Comparison of ENCODE assay signal across 15 cellular contexts in genomic region chr7:137768371-137768770, GRCh38.
"Had no signal": no experiment of that assay in that cellular context is flagged by ENCODE, and none has a peak within 500 bp of the region (broad histone marks: within the 10 kb centered on the region; RNA-seq: fewer than 3 reads in every experiment).

No MANE protein-coding gene starts in this region.

- DNase-seq: activated CD8-positive, alpha-beta memory T cell treated with anti-CD3 and anti-CD28 coated beads, Interleukin-2, amount 10 ng/mL, durations not matched to agents 7 days and 5 days; activated effector memory CD4-positive, alpha-beta T cell treated with anti-CD3 and anti-CD28 coated beads, Interleukin-2, amount 50 U/mL, for 16 hours; activated T-cell treated with anti-CD3 and anti-CD28 coated beads, Interleukin-2, amount 50 U/mL, for 24 hours; anterior cingulate cortex; effector CD4-positive, alpha-beta T cell; mucosa of descending colon; naive thymus-derived CD8-positive, alpha-beta T cell; occipital lobe; psoas muscle; right lobe of liver; stimulated activated CD4-positive, alpha-beta T cell treated with anti-CD3 and anti-CD28 coated beads, Interleukin-2, amount 100 ng/mL, for 24 hours; stimulated activated naive CD4-positive, alpha-beta T cell treated with Interleukin-2 at 50 U/mL for 16 hours; T-helper 2 cell had no signal

- H3K4me3 ChIP-seq: mucosa of descending colon, psoas muscle, right lobe of liver had no signal

- H3K27me3 Mint-ChIP-seq: activated CD8-positive, alpha-beta memory T cell treated with anti-CD3 and anti-CD28 coated beads, Interleukin-2, amount 10 ng/mL, durations not matched to agents 7 days and 5 days had no signal

- H3K27me3 ChIP-seq: right lobe of liver had no signal

- H3K4me1 Mint-ChIP-seq: activated CD8-positive, alpha-beta memory T cell treated with anti-CD3 and anti-CD28 coated beads, Interleukin-2, amount 10 ng/mL, durations not matched to agents 7 days and 5 days; naive thymus-derived CD8-positive, alpha-beta T cell had no signal

- H3K27ac Mint-ChIP-seq: activated CD8-positive, alpha-beta memory T cell treated with anti-CD3 and anti-CD28 coated beads, Interleukin-2, amount 10 ng/mL, durations not matched to agents 7 days and 5 days; activated naive CD8-positive, alpha-beta T cell; activated T-cell treated with anti-CD3 and anti-CD28 coated beads, Interleukin-2, amount 50 U/mL, for 24 hours; naive thymus-derived CD8-positive, alpha-beta T cell; type B pancreatic cell had no signal

- ATAC-seq: activated CD8-positive, alpha-beta memory T cell treated with anti-CD3 and anti-CD28 coated beads, Interleukin-2, amount 10 ng/mL, durations not matched to agents 7 days and 5 days; mucosa of descending colon; naive thymus-derived CD8-positive, alpha-beta T cell; psoas muscle; right lobe of liver had no signal

- H3K4me3 Mint-ChIP-seq: activated CD8-positive, alpha-beta memory T cell treated with anti-CD3 and anti-CD28 coated beads, Interleukin-2, amount 10 ng/mL, durations not matched to agents 7 days and 5 days; activated naive CD8-positive, alpha-beta T cell; activated T-cell treated with anti-CD3 and anti-CD28 coated beads, Interleukin-2, amount 50 U/mL, for 24 hours; naive thymus-derived CD8-positive, alpha-beta T cell; type B pancreatic cell had no signal

- H3K4me1 ChIP-seq: psoas muscle, right lobe of liver had no signal

- H3K9me3 ChIP-seq: mucosa of descending colon, psoas muscle, right lobe of liver had no signal

- H3K36me3 Mint-ChIP-seq: activated CD8-positive, alpha-beta memory T cell treated with anti-CD3 and anti-CD28 coated beads, Interleukin-2, amount 10 ng/mL, durations not matched to agents 7 days and 5 days; activated naive CD8-positive, alpha-beta T cell; naive thymus-derived CD8-positive, alpha-beta T cell; type B pancreatic cell had no signal

- H3K36me3 ChIP-seq: right lobe of liver had no signal

- H3K27ac ChIP-seq: psoas muscle, right lobe of liver had no signal

- H3K9me3 Mint-ChIP-seq: activated T-cell treated with anti-CD3 and anti-CD28 coated beads, Interleukin-2, amount 50 U/mL, for 24 hours; type B pancreatic cell had no signal
